Comparison of ENCODE assay signal across 18 cellular contexts in genomic region chr7:117688126-117688525, GRCh38.
DNase-seq lines count a peak whose midpoint lies in the region; ATAC-seq, FAIRE-seq and TF ChIP-seq lines count a peak whose summit lies in the region.
"Had no signal": no experiment of that assay in that cellular context is flagged by ENCODE, and none has a peak within 500 bp of the region (broad histone marks: within the 10 kb centered on the region; RNA-seq: fewer than 3 reads in every experiment).

No MANE protein-coding gene starts in this region.

- no peak overlapping the region for H3K27ac Mint-ChIP-seq in Calu3 (ENCODE audit: unreplicated experiment)
- H3K27ac Mint-ChIP-seq: B cell; CD4-positive, alpha-beta T cell; HFFc6 had no signal

- peak; percentile 83 for FAIRE-seq in bronchial epithelial cell (lab: Jason Lieb, UNC)
- FAIRE-seq: A204.1, D721Med had no signal

- H3K79me2 ChIP-seq in osteoblast (ENCODE audit: insufficient read depth, low read length), result no peaks in the 10 kb centered on the region

- H3K27me3 ChIP-seq in bronchial epithelial cell (ENCODE audit: control insufficient read depth, insufficient read depth, low read length), result no peaks in the 10 kb centered on the region
- H3K27me3 ChIP-seq in foreskin keratinocyte, result no peaks in the 10 kb centered on the region
- no peaks in the 10 kb centered on the region for H3K27me3 ChIP-seq in osteoblast (ENCODE audit: insufficient read depth, low read length)

- no peak overlapping the region for H2AFZ ChIP-seq in osteoblast (ENCODE audit: low read length)

- peak; percentile 96 for ATAC-seq in foreskin keratinocyte

- no peaks in the 10 kb centered on the region for H3K36me3 Mint-ChIP-seq in Calu3 (ENCODE audit: insufficient read depth, unreplicated experiment)

- no TSS peak for BruUV-seq in Calu3 (replicated peaks; lab: Mats Ljungman, UMichigan)

- DNase-seq in HPDE6-E6E7 (ENCODE audit: extremely low spot score), result peak; percentile 76
- DNase-seq in bronchial epithelial cell (ENCODE audit: low read depth), result peak; percentile 99
- DNase-seq in foreskin keratinocyte, result peak; percentile 85 to 92
- peak; percentile 67 for DNase-seq in osteoblast (ENCODE audit: insufficient read length, low spot score, missing footprints)
- no peak for DNase-seq in Calu3
- DNase-seq in activated naive CD4-positive, alpha-beta T cell treated with anti-CD3 and anti-CD28 coated beads, Interleukin-2, amount 50 U/mL, for 16 hours, result no peak
- no peak for DNase-seq in NCI-H2227 treated with DMSO at 0.1 percent for 48 hours (lab: John Stamatoyannopoulos, UW)
- DNase-seq: C1 segment of cervical spinal cord; CD4-positive, alpha-beta T cell; DMS153; DMS79 treated with DMSO at 0.1 percent for 48 hours; GDM1; HCEC 1CT; HFFc6; IMR-90 had no signal

- no peaks in the 10 kb centered on the region for H3K9me3 ChIP-seq in osteoblast (ENCODE audit: low read depth, low read length)

- H3K36me3 ChIP-seq in bronchial epithelial cell (ENCODE audit: control insufficient read depth, insufficient read depth, low read length), result no peaks in the 10 kb centered on the region
- no peaks in the 10 kb centered on the region for H3K36me3 ChIP-seq in osteoblast (ENCODE audit: insufficient read depth, low read length)

- H3K4me1 Mint-ChIP-seq in Calu3 (ENCODE audit: low read depth, unreplicated experiment), result no peaks in the 10 kb centered on the region
- H3K4me1 Mint-ChIP-seq: B cell had no signal

- no peak overlapping the region for H3K4me3 ChIP-seq in bronchial epithelial cell (ENCODE audit: low read depth, low read length)
- no peak overlapping the region for H3K4me3 ChIP-seq in osteoblast (ENCODE audit: insufficient read depth, low read length)

- no peak overlapping the region for H3K27ac ChIP-seq in foreskin keratinocyte
- H3K27ac ChIP-seq in osteoblast (ENCODE audit: low read depth, low read length), result no peak overlapping the region

- H3K9me3 Mint-ChIP-seq in Calu3 (ENCODE audit: low read depth, unreplicated experiment), result no peaks in the 10 kb centered on the region
- H3K9me3 Mint-ChIP-seq: CD4-positive, alpha-beta T cell had no signal

- H3K4me3 Mint-ChIP-seq in Calu3 (ENCODE audit: low read depth, unreplicated experiment), result no peak overlapping the region
- H3K4me3 Mint-ChIP-seq: B cell; CD4-positive, alpha-beta T cell; HFFc6 had no signal

- no peaks in the 10 kb centered on the region for H3K27me3 Mint-ChIP-seq in Calu3 (ENCODE audit: unreplicated experiment)
- H3K27me3 Mint-ChIP-seq: B cell had no signal

- TF ChIP-seq CTCF in bronchial epithelial cell (IDR thresholded peaks at IDR 0.05; ENCODE audit: insufficient read depth, low read length, severe bottlenecking) (no peak), foreskin keratinocyte (conservative IDR thresholded peaks at IDR 0.05) (no peak), osteoblast (IDR thresholded peaks at IDR 0.05; ENCODE audit: extremely low read depth, low read depth, low read length) (no peak), Calu3 (IDR thresholded peaks at IDR 0.05; ENCODE audit: unreplicated experiment) (no peak)

- H3K4me1 ChIP-seq in foreskin keratinocyte, result peaks cover 4% of the 10 kb centered on the region
- H3K4me1 ChIP-seq in osteoblast (ENCODE audit: insufficient read depth, low read length), result no peaks in the 10 kb centered on the region

- CTCF ChIA-PET in Calu3 (lab: Charles Lee), result no interaction called here

- intact Hi-C loops in Calu3 (cut with micrococcal nuclease; ENCODE audit: unreplicated experiment), result no loop called here

- H4K20me1 ChIP-seq in osteoblast (ENCODE audit: insufficient read depth, low read length), result no peaks in the 10 kb centered on the region

- no peak overlapping the region for H3K4me2 ChIP-seq in osteoblast (ENCODE audit: insufficient read depth, low read length)

Comparison
In these comparisons a context has a peak if more than half of its experiments do, and no peak if none do; other contexts are left out.
1. DNase-seq: peak in HPDE6-E6E7 (single experiment), bronchial epithelial cell (single experiment), foreskin keratinocyte (2 of 2) and osteoblast (single experiment); none in Calu3 (single experiment), activated naive CD4-positive, alpha-beta T cell treated with anti-CD3 and anti-CD28 coated beads, Interleukin-2, amount 50 U/mL, for 16 hours (single experiment) and NCI-H2227 treated with DMSO at 0.1 percent for 48 hours (single experiment).